7 cellular contexts compared by ENCODE assay signal in the genomic region with DNA sequence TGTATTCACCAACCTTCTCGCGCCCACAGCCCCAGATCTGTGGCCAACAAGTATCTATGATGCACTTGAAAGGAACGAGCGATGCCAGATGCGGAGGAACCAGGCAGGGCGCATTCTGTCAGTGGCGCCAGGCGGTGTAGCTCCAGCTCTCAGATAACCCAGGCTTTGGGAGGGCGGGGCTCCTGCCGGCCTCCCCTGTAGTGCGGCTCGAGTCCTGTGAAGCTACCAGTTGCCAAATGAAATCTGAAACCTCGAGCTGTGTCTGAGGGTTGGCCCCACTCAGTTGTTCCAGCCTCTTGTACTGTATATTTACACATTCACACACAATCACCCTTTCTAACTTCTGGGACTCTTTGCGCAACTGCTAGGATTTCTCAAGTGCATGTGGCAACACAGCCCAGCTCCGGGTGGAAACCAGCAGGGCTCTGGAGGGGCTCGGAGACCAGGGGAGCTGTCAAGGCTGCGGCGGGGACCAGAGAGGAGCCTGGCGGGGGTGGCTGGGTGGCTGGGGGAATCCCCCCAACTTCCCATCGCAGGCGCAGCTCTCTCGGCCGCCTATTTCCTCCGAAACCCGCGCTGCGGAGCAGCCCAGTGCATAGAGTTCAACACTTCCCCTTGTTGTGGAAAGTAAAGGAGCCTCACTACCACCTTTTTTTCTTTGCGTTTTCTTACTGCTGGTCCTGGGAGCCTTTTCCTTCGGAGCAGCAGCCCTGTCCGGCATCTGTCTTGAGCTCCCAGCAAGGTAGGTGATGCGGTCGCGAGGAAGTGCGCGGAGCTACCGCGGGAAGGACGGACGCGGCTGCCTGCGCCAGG. TPM values are rescaled to one million over a fixed set of nuclear protein-coding genes. Genes with fewer than 3 reads are reported as not detected.
DNase-seq lines count a peak whose midpoint lies in the region; ATAC-seq, FAIRE-seq and TF ChIP-seq lines count a peak whose summit lies in the region.

Gene ARHGAP24 (plus strand): TSS at position 333 of the 813 bp plus-strand sequence.

- H3K9ac ChIP-seq in keratinocyte (ENCODE audit: control insufficient read depth, extremely low read depth, insufficient read depth, low read length) (peak within 1 kb of the TSS; percentile 49), smooth muscle cell (ENCODE audit: low read depth) (peak within 1 kb of the TSS; percentile 49)

- H3K4me3 Mint-ChIP-seq in GM23338: peak within 1 kb of the TSS; percentile 86

- H3K9me3 ChIP-seq in keratinocyte (ENCODE audit: control insufficient read depth, low read depth, low read length) (no peaks in the 10 kb centered on the region), smooth muscle cell (replicated peaks; ENCODE audit: low read depth) (no peaks in the 10 kb centered on the region)

- under 1% methylated on average over 35 of the region's 41 CpGs for WGBS in smooth muscle cell (ENCODE audit: low lambda C conversion rate)

- peaks cover 5% of the 10 kb centered on the region for H3K4me1 ChIP-seq in GM23338 (ENCODE audit: insufficient read depth)
- H3K4me1 ChIP-seq in keratinocyte (ENCODE audit: control insufficient read depth, extremely low read depth, insufficient read depth, low read length): peaks cover 4% of the 10 kb centered on the region
- peaks cover 5% of the 10 kb centered on the region for H3K4me1 ChIP-seq in smooth muscle cell (ENCODE audit: low read depth)

- peak within 1 kb of the TSS; percentile 89 for H3K4me2 ChIP-seq in GM23338
- H3K4me2 ChIP-seq in keratinocyte (ENCODE audit: control insufficient read depth, extremely low read depth, insufficient read depth, low read depth, low read length): peak within 1 kb of the TSS; percentile 65
- H3K4me2 ChIP-seq in smooth muscle cell: peak within 1 kb of the TSS; percentile 81

- peak within 1 kb of the TSS; percentile 64 for H3K4me3 ChIP-seq in GM12875 (ENCODE audit: low read depth, low read length)
- H3K4me3 ChIP-seq in GM23338: peak within 1 kb of the TSS; percentile 62
- H3K4me3 ChIP-seq in choroid plexus epithelial cell (ENCODE audit: low read depth, low read length): peak within 1 kb of the TSS; percentile 61
- H3K4me3 ChIP-seq in keratinocyte (ENCODE audit: control insufficient read depth in 2 of 3, extremely low read depth in 1 of 3, insufficient read depth in 2 of 3, low read depth in 1 of 3, low read length in 3 of 3): peak within 1 kb of the TSS; percentile 56 to 67 (median 62)
- H3K4me3 ChIP-seq in smooth muscle cell: peak within 1 kb of the TSS; percentile 54

- H3K27ac Mint-ChIP-seq in GM23338: no peak within 1 kb of the TSS

- H3K27me3 ChIP-seq in GM23338 (ENCODE audit: insufficient read depth) (peaks cover 18% of the 10 kb centered on the region; the same call in 1 of the 2 replicates), keratinocyte (ENCODE audit: control insufficient read depth, extremely low read depth, insufficient read depth, low read length) (no peaks in the 10 kb centered on the region), smooth muscle cell (ENCODE audit: low read depth) (no peaks in the 10 kb centered on the region)

- H3K36me3 Mint-ChIP-seq in GM23338 (ENCODE audit: low read depth): no peaks in the 10 kb centered on the region

- peak within 1 kb of the TSS; percentile 94 for H2AFZ ChIP-seq in GM23338
- peak within 1 kb of the TSS; percentile 88 for H2AFZ ChIP-seq in keratinocyte (ENCODE audit: control insufficient read depth, low read length)
- peak within 1 kb of the TSS; percentile 81 for H2AFZ ChIP-seq in smooth muscle cell (ENCODE audit: low read depth)

- dilution Hi-C loops in keratinocyte (cut with MboI; ENCODE audit: extremely low pct_ligation_motif_present, low sequenced_read_pairs): no loop called here

- TF ChIP-seq CTCF in GM12875 (IDR thresholded peaks at IDR 0.05; ENCODE audit: borderline replicate concordance, insufficient read depth, low read depth, low read length) (no peak), GM23338 (conservative IDR thresholded peaks at IDR 0.05; ENCODE audit: low read depth in 2 of 2) (no peak), choroid plexus epithelial cell (conservative IDR thresholded peaks at IDR 0.05; ENCODE audit: low read depth, low read length) (peak; percentile 24), keratinocyte (optimal IDR thresholded peaks at IDR 0.05 in 1 of 3, IDR thresholded peaks at IDR 0.05 in 1 of 3, conservative IDR thresholded peaks at IDR 0.05 in 1 of 3; ENCODE audit: extremely low read depth in 1 of 3, insufficient read depth in 2 of 3, low read length in 3 of 3) (peak in 1 of 3 experiments; percentile 35), smooth muscle cell (IDR thresholded peaks at IDR 0.05; ENCODE audit: borderline replicate concordance, insufficient read depth, poor library complexity, severe bottlenecking) (no peak)

- peaks cover 7% of the 10 kb centered on the region; the same call in 2 of the 3 replicates for H3K4me1 Mint-ChIP-seq in GM23338

- H3K9me3 Mint-ChIP-seq in GM23338: no peaks in the 10 kb centered on the region

- peak; percentile 96 for ATAC-seq in GM23338

- FAIRE-seq in keratinocyte (lab: Jason Lieb, UNC): peak; percentile 91

- H3K79me2 ChIP-seq in GM23338 (replicated peaks; ENCODE audit: insufficient read depth) (no peaks in the 10 kb centered on the region), keratinocyte (ENCODE audit: control insufficient read depth, insufficient read depth, low read length) (no peaks in the 10 kb centered on the region), smooth muscle cell (ENCODE audit: low read depth) (peaks cover 19% of the 10 kb centered on the region)

- H3F3A ChIP-seq in GM23338 (replicated peaks; ENCODE audit: low read depth) (no peaks in the 10 kb centered on the region), smooth muscle cell (ENCODE audit: low read depth) (no peaks in the 10 kb centered on the region)

- H3K9me2 ChIP-seq in GM23338 (ENCODE audit: insufficient read depth): no peaks in the 10 kb centered on the region

- peak within 1 kb of the TSS; percentile 64; the same call in 1 of the 2 replicates for H3K27ac ChIP-seq in GM23338 (ENCODE audit: low read depth)
- H3K27ac ChIP-seq in keratinocyte (ENCODE audit: control insufficient read depth, insufficient read depth, low read length): peak within 1 kb of the TSS; percentile 21
- peak within 1 kb of the TSS; percentile 75 for H3K27ac ChIP-seq in smooth muscle cell (ENCODE audit: low read depth)

- DNase-seq in GM23338 (ENCODE audit: low spot score) (peak; percentile 95), KBM-7 (peak; percentile 64), RKO (ENCODE audit: low spot score) (peak; percentile 63), choroid plexus epithelial cell (ENCODE audit: low read depth) (peak; percentile 99), keratinocyte (ENCODE audit: low read depth, low spot score) (peak; percentile 35), smooth muscle cell (lab: John Stamatoyannopoulos, UW; ENCODE audit: unreplicated experiment) (peak; percentile 84)

- H3K36me3 ChIP-seq in GM23338 (ENCODE audit: insufficient read depth) (no peaks in the 10 kb centered on the region), keratinocyte (ENCODE audit: control insufficient read depth in 2 of 2, extremely low read depth in 1 of 2, insufficient read depth in 2 of 2, low read length in 2 of 2) (no peaks in the 10 kb centered on the region), smooth muscle cell (ENCODE audit: low read depth) (no peaks in the 10 kb centered on the region)

- in situ Hi-C loops in KBM-7 (cut with MboI; ENCODE audit: low pct_unique_long_range_greater_than_20kb, low sequenced_read_pairs): no loop called here

- H4K20me1 ChIP-seq in GM23338 (replicated peaks; ENCODE audit: insufficient read depth) (no peaks in the 10 kb centered on the region; the same call in 1 of the 2 replicates), keratinocyte (ENCODE audit: control insufficient read depth, extremely low read depth, insufficient read depth, low read length) (no peaks in the 10 kb centered on the region), smooth muscle cell (ENCODE audit: low read depth) (no peaks in the 10 kb centered on the region)

- no peaks in the 10 kb centered on the region for H3K9me1 ChIP-seq in keratinocyte (ENCODE audit: control insufficient read depth, extremely low read depth, insufficient read depth, low read length)

- peaks cover 2% of the 10 kb centered on the region for H3K27me3 Mint-ChIP-seq in GM23338 (ENCODE audit: insufficient read depth, low read depth, poor library complexity)

TF ChIP-seq in GM23338, 12 proteins besides CTCF, POLR2A, EP300 and RAD21 (continues in another document):
- no peak for TF ChIP-seq CREB1 (CRISPR knock-in tag; IDR thresholded peaks at IDR 0.05; ENCODE audit: low read depth)
- no peak for TF ChIP-seq JUNB (IDR thresholded peaks at IDR 0.05; ENCODE audit: unreplicated experiment)

RNA-seq across cellular contexts. Expression of gene ARHGAP24, which starts in this region (rescaled TPM):
- 0.21 TPM in 1 of 2 replicates, not detected in the other for total RNA-seq in GM23338 (2014; rRNA removed; shearing (Covaris generic))
- 0.36 and 0.50 TPM in 2 replicates for polyA plus RNA-seq in GM23338 (2016; fragmentation: Nextera tagmentation; extraction: Ambion mirVana)
- polyA plus RNA-seq in keratinocyte: 0.56 to 1.1 TPM (median 0.87 TPM) in 3 replicates
- polyA plus RNA-seq in keratinocyte (2011; ENCODE audit: low read depth): 2.8 TPM
- 0.60 and 0.61 TPM in 2 replicates for polyA plus RNA-seq in keratinocyte (2011; cell fraction: cytosol; rRNA removed)
- polyA plus RNA-seq in keratinocyte (2011; cell fraction: nucleus; rRNA removed): 1.0 and 1.7 TPM in 2 replicates
- 0.32 and 1.7 TPM in 2 replicates for polyA plus RNA-seq in keratinocyte (2012; ENCODE audit: low replicate concordance)
- 0.66 to 5.3 TPM (median 4.1 TPM) in 3 replicates for polyA minus RNA-seq in keratinocyte
- not detected for polyA minus RNA-seq in keratinocyte (2011; cell fraction: cytosol; rRNA and poly(A)+ RNA removed)
- 3.7 and 4.3 TPM in 2 replicates for polyA minus RNA-seq in keratinocyte (2011; cell fraction: nucleus; rRNA and poly(A)+ RNA removed)
- total RNA-seq in smooth muscle cell: 15.7 and 18.2 TPM in 2 replicates
- 4.9 and 5.3 TPM in 2 replicates for polyA plus RNA-seq in smooth muscle cell

Comparison
In these comparisons a context has a peak if more than half of its experiments do, and no peak if none do; other contexts are left out.
1. Peak in every context shown above with its lines: DNase-seq, ATAC-seq, H3K4me3 ChIP-seq and H3K27ac ChIP-seq.
2. RNA of gene ARHGAP24 (total RNA-seq): 15.7 to 18.2 TPM in smooth muscle cell; 0.21 TPM in GM23338; every median in the first group is over 10 times any median in the second.
3. Peak in DNase-seq, ATAC-seq, H3K4me3 ChIP-seq, H3K27ac ChIP-seq and H3K4me2 ChIP-seq in GM23338; RNA of the gene not detected or under 1 TPM.
4. DNase-seq: peak in every context shown above with its lines; median percentile 99 in choroid plexus epithelial cell; 95 in GM23338; 84 in smooth muscle cell; 64 in KBM-7; 63 in RKO; 35 in keratinocyte.
5. H3K27ac ChIP-seq: peak in every context shown above with its lines; median percentile 75 in smooth muscle cell; 64 in GM23338; 21 in keratinocyte.